1 cellular context compared by ENCODE assay signal in the genomic region with DNA sequence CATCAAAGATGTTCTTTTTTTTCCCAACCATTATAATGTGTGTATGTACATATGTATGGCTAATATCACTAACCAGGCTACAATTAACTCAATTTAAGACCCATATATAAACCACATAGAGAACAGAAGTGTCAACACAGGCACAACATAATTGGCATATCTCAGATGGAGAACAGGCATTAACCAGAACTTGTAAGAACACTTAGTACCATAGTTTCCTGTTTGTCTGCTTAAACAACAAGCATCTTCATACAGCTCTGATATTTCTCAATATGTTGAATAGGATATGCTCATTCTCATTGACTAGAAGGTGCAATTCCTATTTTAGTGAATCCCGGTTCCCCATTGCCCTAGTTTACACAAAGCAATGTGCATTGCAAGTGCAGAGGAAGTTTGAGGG.
TF ChIP-seq lines count a peak whose summit lies in the region.

No MANE protein-coding gene starts in this region.

TF ChIP-seq in H1, 55 proteins besides CTCF, POLR2A, EP300 and RAD21:
- TF ChIP-seq SIX5 (IDR thresholded peaks at IDR 0.05; ENCODE audit: low read depth, low read length) = no peak
